Comparison of ENCODE assay signal across 1 cellular context in the genomic region with DNA sequence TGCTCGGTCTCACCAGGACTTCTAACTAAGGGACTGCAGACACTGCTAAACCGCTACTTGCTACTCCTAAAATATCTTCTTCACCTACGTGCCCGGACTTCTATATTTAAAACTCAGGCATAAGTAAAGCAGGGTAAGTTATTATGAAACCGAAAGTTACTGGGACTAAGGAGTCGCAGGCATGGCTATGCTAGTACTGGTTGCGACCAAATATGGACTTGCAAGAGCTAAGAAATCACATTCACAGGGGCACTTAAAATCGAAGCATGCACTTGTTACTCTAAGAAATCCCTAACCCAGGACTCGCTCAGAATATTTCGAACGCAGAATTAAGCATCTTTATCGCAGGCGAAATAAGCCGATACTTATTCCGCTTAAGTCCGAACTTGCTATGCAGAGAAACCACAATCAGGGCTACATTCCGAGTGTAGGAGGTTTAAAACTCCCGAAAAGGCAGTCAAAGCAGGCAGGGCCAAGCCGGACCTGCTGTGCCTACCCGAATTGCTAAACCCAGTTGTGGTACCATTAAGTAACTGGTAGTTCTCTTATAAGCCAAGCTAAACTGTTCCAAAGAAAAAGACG.
TF ChIP-seq lines count a peak whose summit lies in the region.

No MANE protein-coding gene starts in this region.

TF ChIP-seq in K562, 482 proteins besides CTCF, POLR2A, EP300 and RAD21 (continued from another document):
- TF ChIP-seq, protein P1, sequence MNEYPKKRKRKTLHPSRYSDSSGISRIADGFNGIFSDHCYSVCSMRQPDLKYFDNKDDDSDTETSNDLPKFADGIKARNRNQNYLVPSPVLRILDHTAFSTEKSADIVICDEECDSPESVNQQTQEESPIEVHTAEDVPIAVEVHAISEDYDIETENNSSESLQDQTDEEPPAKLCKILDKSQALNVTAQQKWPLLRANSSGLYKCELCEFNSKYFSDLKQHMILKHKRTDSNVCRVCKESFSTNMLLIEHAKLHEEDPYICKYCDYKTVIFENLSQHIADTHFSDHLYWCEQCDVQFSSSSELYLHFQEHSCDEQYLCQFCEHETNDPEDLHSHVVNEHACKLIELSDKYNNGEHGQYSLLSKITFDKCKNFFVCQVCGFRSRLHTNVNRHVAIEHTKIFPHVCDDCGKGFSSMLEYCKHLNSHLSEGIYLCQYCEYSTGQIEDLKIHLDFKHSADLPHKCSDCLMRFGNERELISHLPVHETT (CRISPR knock-in tag; conservative IDR thresholded peaks at IDR 0.05 in 1 of 2, IDR thresholded peaks at IDR 0.05 in 1 of 2): peak in 1 of 2 experiments; percentile 33; a peak in 1 of 4 replicates
- TF ChIP-seq ZNF143 (CRISPR knock-in tag; IDR thresholded peaks at IDR 0.05): no peak
- TF ChIP-seq NRF1 (conservative IDR thresholded peaks at IDR 0.05 in 1 of 2, IDR thresholded peaks at IDR 0.05 in 1 of 2): 0 out of 4 replicates have a peak, but pooled peaks of 1 of the 2 experiments have one; percentile 16
- TF ChIP-seq, protein P2, sequence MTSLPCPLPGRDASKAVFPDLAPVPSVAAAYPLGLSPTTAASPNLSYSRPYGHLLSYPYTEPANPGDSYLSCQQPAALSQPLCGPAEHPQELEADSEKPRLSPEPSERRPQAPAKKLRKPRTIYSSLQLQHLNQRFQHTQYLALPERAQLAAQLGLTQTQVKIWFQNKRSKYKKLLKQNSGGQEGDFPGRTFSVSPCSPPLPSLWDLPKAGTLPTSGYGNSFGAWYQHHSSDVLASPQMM (CRISPR knock-in tag; IDR thresholded peaks at IDR 0.05): no peak
- TF ChIP-seq SRF (CRISPR knock-in tag; IDR thresholded peaks at IDR 0.05): peak in 1 of 2 experiments; percentile 92; a peak in 2 of 4 replicates
- no peak for TF ChIP-seq CBX1 (IDR thresholded peaks at IDR 0.05; ENCODE audit: low read depth)
- peak; percentile 67 for TF ChIP-seq ZNF766 (CRISPR knock-in tag; conservative IDR thresholded peaks at IDR 0.05)
- TF ChIP-seq TBP (optimal IDR thresholded peaks at IDR 0.05; ENCODE audit: low read depth, low read length): peak; percentile 21
- TF ChIP-seq ZNF175 (CRISPR knock-in tag; IDR thresholded peaks at IDR 0.05; ENCODE audit: low read depth): peak; percentile 33; the same call in 1 of the 2 replicates
